In the genomic region with DNA sequence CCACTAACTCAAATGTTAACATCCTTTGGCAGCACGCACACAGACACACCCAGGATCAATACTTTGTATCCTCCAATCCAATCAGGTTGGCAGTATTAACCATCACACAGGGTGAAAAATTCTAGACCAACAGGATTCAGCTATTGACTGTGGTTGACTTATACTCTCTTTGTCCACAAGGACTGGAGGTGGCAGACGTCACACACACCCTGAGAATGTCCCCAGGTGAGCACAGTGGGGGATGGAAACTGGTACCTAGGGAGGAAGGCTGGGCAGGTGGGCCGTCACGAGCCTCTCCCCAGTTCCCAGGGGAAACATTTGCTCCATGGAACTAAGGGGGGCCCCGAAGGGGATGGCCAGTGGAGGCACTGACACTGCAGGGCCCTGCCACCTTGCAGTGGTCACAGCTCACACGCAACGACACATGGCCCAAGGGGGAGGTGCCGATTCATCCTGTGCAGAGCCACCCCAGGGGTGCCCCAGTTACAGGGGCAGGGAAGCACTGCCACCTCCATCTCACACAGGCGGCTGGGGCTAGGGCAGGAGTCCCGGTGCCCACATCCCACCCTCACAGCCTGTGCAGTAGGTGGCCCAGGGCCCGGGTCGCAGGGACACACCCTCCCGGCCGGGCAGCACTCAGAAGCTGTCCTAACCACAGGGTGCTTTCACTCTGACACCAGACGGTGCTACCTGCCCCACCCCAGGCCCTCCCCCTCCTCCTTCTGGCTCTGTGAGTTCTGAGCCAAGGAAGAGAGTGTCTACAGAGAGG, we compare ENCODE assay signal across 20 cellular contexts. TPM values are rescaled to one million over a fixed set of nuclear protein-coding genes. Genes with fewer than 3 reads are reported as not detected.
A peak's percentile ranks its signal among the peaks of the same experiment; 100 is the strongest.
DNase-seq lines count a peak whose midpoint lies in the region; ATAC-seq and TF ChIP-seq lines count a peak whose summit lies in the region.
"Had no signal": no experiment of that assay in that cellular context is flagged by ENCODE, and none has a peak within 500 bp of the region (broad histone marks: within the 10 kb centered on the region; RNA-seq: fewer than 3 reads in every experiment).

No MANE protein-coding gene starts in this region.

- H3K4me3 ChIP-seq in RWPE2 (ENCODE audit: severe bottlenecking) = no peak overlapping the region
- no peak overlapping the region for H3K4me3 ChIP-seq in endodermal cell (ENCODE audit: low read length)
- no peak overlapping the region for H3K4me3 ChIP-seq in aorta (ENCODE audit: low read length in 2 of 2)
- no peak overlapping the region for H3K4me3 ChIP-seq in hepatocyte

- no peak overlapping the region for H3K4me2 ChIP-seq in hepatocyte

- H4K20me1 ChIP-seq in hepatocyte (ENCODE audit: insufficient read depth, poor library complexity, severe bottlenecking) = no peaks in the 10 kb centered on the region

- ATAC-seq in RWPE2 (ENCODE audit: low read depth) (no peak), aorta (ENCODE audit: low FRiP score) (peak; percentile 4)

- intact Hi-C loops in aorta (cut with DNase I) = no loop called here

- TF ChIP-seq CTCF in RWPE2 (IDR thresholded peaks at IDR 0.05; ENCODE audit: poor library complexity, severe bottlenecking) = no peak
- peak; percentile 26 for TF ChIP-seq CTCF in endodermal cell (conservative IDR thresholded peaks at IDR 0.05)
- TF ChIP-seq CTCF in hepatocyte (IDR thresholded peaks at IDR 0.05; ENCODE audit: poor library complexity) = no peak

- H3K27ac ChIP-seq in RWPE2 (ENCODE audit: poor library complexity, severe bottlenecking) (no peak overlapping the region), endodermal cell (ENCODE audit: low read depth, low read length) (no peak overlapping the region), aorta (ENCODE audit: low read depth in 1 of 2, low read length in 2 of 2) (no peak overlapping the region), hepatocyte (no peak overlapping the region)
- H3K27ac ChIP-seq: esophagus squamous epithelium, neutrophil, tibial nerve had no signal

- H3K27me3 ChIP-seq in RWPE2 (ENCODE audit: insufficient read depth, poor library complexity, severe bottlenecking) = no peaks in the 10 kb centered on the region
- no peaks in the 10 kb centered on the region for H3K27me3 ChIP-seq in endodermal cell (ENCODE audit: control insufficient read depth, insufficient read depth, low read length, poor library complexity, severe bottlenecking)
- no peaks in the 10 kb centered on the region for H3K27me3 ChIP-seq in aorta (ENCODE audit: control insufficient read depth in 1 of 2, insufficient read depth in 2 of 2, low read length in 1 of 2)
- H3K27me3 ChIP-seq in hepatocyte = no peaks in the 10 kb centered on the region

- H3K9me3 ChIP-seq in RWPE2 (ENCODE audit: severe bottlenecking) = no peaks in the 10 kb centered on the region
- no peaks in the 10 kb centered on the region for H3K9me3 ChIP-seq in endodermal cell (ENCODE audit: control insufficient read depth, low read length)
- H3K9me3 ChIP-seq in aorta (ENCODE audit: control insufficient read depth, low read length) = no peaks in the 10 kb centered on the region
- H3K9me3 ChIP-seq in hepatocyte (ENCODE audit: low read depth) = no peaks in the 10 kb centered on the region
- H3K9me3 ChIP-seq: Caco-2, esophagus squamous epithelium, neutrophil, tibial nerve had no signal

- no peaks in the 10 kb centered on the region for H3K79me2 ChIP-seq in hepatocyte

- H3K9me2 ChIP-seq in hepatocyte (replicated peaks; ENCODE audit: insufficient read depth) = no peaks in the 10 kb centered on the region

- H3K4me1 ChIP-seq in RWPE2 (ENCODE audit: insufficient read depth, poor library complexity, severe bottlenecking) (no peaks in the 10 kb centered on the region), endodermal cell (ENCODE audit: control insufficient read depth, insufficient read depth, low read length) (no peaks in the 10 kb centered on the region), aorta (ENCODE audit: control insufficient read depth in 1 of 2, insufficient read depth in 2 of 2, low read length in 2 of 2) (no peaks in the 10 kb centered on the region), hepatocyte (ENCODE audit: insufficient read depth) (peaks cover 4% of the 10 kb centered on the region)
- H3K4me1 ChIP-seq: Caco-2 had no signal

- WGBS in endodermal cell (ENCODE audit: insufficient coverage in 1 of 2, insufficient read length in 1 of 2), 2 experiments = 86 to 100% methylated on average over 7 to 15 of the region's 15 CpGs
- 80 to 90% methylated on average over 15 of the region's 15 CpGs for WGBS in aorta, 2 donors
- WGBS in hepatocyte (ENCODE audit: low lambda C conversion rate, missing lambda C conversion rate) = 93% methylated on average over 15 of the region's 15 CpGs

- peaks cover 12% of the 10 kb centered on the region for H3K4me1 Mint-ChIP-seq in endodermal cell

- no peaks in the 10 kb centered on the region for H3K36me3 Mint-ChIP-seq in endodermal cell (ENCODE audit: low read depth)
- H3K36me3 Mint-ChIP-seq: stimulated activated naive B cell treated with anti-CD40 and anti-IgM and Interleukin-4, amounts not matched to agents 10 μg/mL and 1 μg/mL and 100 μg/mL, for 72 hours had no signal

- H2AFZ ChIP-seq in hepatocyte = no peak overlapping the region

- peaks cover 4% of the 10 kb centered on the region for H3K27me3 Mint-ChIP-seq in endodermal cell (ENCODE audit: insufficient read depth)

- no peak overlapping the region for H3K4me3 Mint-ChIP-seq in endodermal cell
- H3K4me3 Mint-ChIP-seq: stimulated activated naive B cell treated with anti-CD40 and anti-IgM and Interleukin-4, amounts not matched to agents 10 μg/mL and 1 μg/mL and 100 μg/mL, for 72 hours had no signal

- H3K9ac ChIP-seq in endodermal cell (ENCODE audit: extremely low read depth, low read length, poor library complexity, severe bottlenecking) = no peak overlapping the region

- no peak overlapping the region for H3K27ac Mint-ChIP-seq in endodermal cell
- H3K27ac Mint-ChIP-seq: stimulated activated naive B cell treated with anti-CD40 and anti-IgM and Interleukin-4, amounts not matched to agents 10 μg/mL and 1 μg/mL and 100 μg/mL, for 72 hours had no signal

- H3K36me3 ChIP-seq in RWPE2 (ENCODE audit: low read depth) (no peaks in the 10 kb centered on the region), endodermal cell (ENCODE audit: control insufficient read depth, insufficient read depth, low read length) (no peaks in the 10 kb centered on the region), aorta (ENCODE audit: control insufficient read depth in 1 of 2, insufficient read depth in 2 of 2, low read length in 1 of 2) (no peaks in the 10 kb centered on the region), hepatocyte (replicated peaks; ENCODE audit: insufficient read depth, low read depth) (no peaks in the 10 kb centered on the region)
- H3K36me3 ChIP-seq: esophagus squamous epithelium, neutrophil, tibial nerve had no signal

- H3K9me3 Mint-ChIP-seq in endodermal cell = no peaks in the 10 kb centered on the region
- H3K9me3 Mint-ChIP-seq: stimulated activated naive B cell treated with anti-CD40 and anti-IgM and Interleukin-4, amounts not matched to agents 10 μg/mL and 1 μg/mL and 100 μg/mL, for 72 hours had no signal

- peak; percentile 18 for DNase-seq in stimulated activated CD4-positive, alpha-beta T cell treated with anti-CD3 and anti-CD28 coated beads, Interleukin-15, amount 100 ng/mL, for 24 hours
- no peak for DNase-seq in stimulated activated CD4-positive, alpha-beta T cell treated with anti-CD3 and anti-CD28 coated beads, Interleukin-4, amount 100 ng/mL, for 4 hours
- DNase-seq in RWPE2 (ENCODE audit: low spot score) (peak; percentile 49), endodermal cell (peak; percentile 61), aorta (peak in 1 of 2 donors; percentile 66), hepatocyte (ENCODE audit: low spot score) (no peak), retina (no peak), NCI-H1930 (lab: John Stamatoyannopoulos, UW) (no peak)
- DNase-seq: effector CD4-positive, alpha-beta T cell; esophagus squamous epithelium; NCI-H2081 treated with DMSO at 0.1 percent for 48 hours; Right ventricle myocardium superior; stimulated activated naive B cell treated with anti-CD40 and anti-IgM and Interleukin-4, amounts not matched to agents 10 μg/mL and 1 μg/mL and 100 μg/mL, for 72 hours had no signal

RNA-seq across cellular contexts. Expression of a gene that starts 17.4 kb away (rescaled TPM):
- 1 to 10 TPM in 1 of 2 donors, under 1 TPM in 1; 0.73 to 1.6 TPM for total RNA-seq in endodermal cell
- 0.32 TPM for polyA plus RNA-seq in endodermal cell (2013, experiment 1 of 2)
- 0.29 TPM for polyA plus RNA-seq in endodermal cell (2013, experiment 2 of 2)
- total RNA-seq in aorta = 10 to 100 TPM; 10.8 to 25.9 TPM
- polyA plus RNA-seq in aorta = 10 to 100 TPM in 1 of 2 donors, 1 to 10 TPM in 1; 7.0 to 14.3 TPM
- 0.60 and 2.2 TPM in 2 replicates for total RNA-seq in hepatocyte
- 3.1 and 3.4 TPM in 2 replicates for polyA plus RNA-seq in hepatocyte

RNA-seq across cellular contexts. Expression of a gene that starts 17.7 kb away (rescaled TPM):
- not detected for total RNA-seq in endodermal cell
- polyA plus RNA-seq in endodermal cell (2013, experiment 1 of 2) = not detected
- not detected for polyA plus RNA-seq in endodermal cell (2013, experiment 2 of 2)
- under 1 TPM in 1 of 2 donors, not detected in 1; 0.13 TPM for total RNA-seq in aorta
- polyA plus RNA-seq in aorta = not detected
- total RNA-seq in hepatocyte = 0.04 TPM in 1 of 2 replicates, not detected in the other
- polyA plus RNA-seq in hepatocyte = 0.09 TPM in 1 of 2 replicates, not detected in the other
- total RNA-seq: activated CD8-positive, alpha-beta memory T cell treated with anti-CD3 and anti-CD28 coated beads for 36 hours; Caco-2; glomerular endothelial cell; HT1080; NCI-H460; Right ventricle myocardium superior; tibial nerve had no signal

Comparison
In these comparisons a context has a peak if more than half of its experiments do, and no peak if none do; other contexts are left out.
1. DNase-seq: peak in stimulated activated CD4-positive, alpha-beta T cell treated with anti-CD3 and anti-CD28 coated beads, Interleukin-15, amount 100 ng/mL, for 24 hours (single experiment), RWPE2 (single experiment) and endodermal cell (single experiment); none in stimulated activated CD4-positive, alpha-beta T cell treated with anti-CD3 and anti-CD28 coated beads, Interleukin-4, amount 100 ng/mL, for 4 hours (0 of 2), hepatocyte (single experiment), retina (single experiment) and NCI-H1930 (0 of 2).